ENCODE assay signal across 14 cellular contexts in the genomic region with DNA sequence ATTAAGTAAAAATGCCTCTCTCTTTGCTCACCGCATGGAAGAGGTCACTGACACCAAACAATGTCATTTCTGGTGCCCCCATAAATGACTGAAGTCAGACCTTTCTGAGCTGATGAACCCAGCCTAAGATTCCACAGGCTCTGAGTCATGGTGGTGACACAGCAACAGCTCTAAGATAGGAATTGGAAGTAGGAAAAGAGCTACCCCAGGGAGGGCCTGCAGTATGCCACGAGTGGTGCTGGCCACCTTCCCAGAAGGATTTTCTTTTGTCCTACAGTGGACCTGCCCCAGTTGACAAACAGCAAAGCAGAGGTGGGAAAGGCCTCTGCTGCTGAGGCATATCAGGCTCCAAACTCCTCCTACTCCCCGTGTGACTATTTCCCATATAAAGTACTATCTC.
A peak's percentile ranks its signal among the peaks of the same experiment; 100 is the strongest.
DNase-seq lines count a peak whose midpoint lies in the region; FAIRE-seq and TF ChIP-seq lines count a peak whose summit lies in the region.
"Had no signal": no experiment of that assay in that cellular context is flagged by ENCODE, and none has a peak within 500 bp of the region (broad histone marks: within the 10 kb centered on the region; RNA-seq: fewer than 3 reads in every experiment).

No MANE protein-coding gene starts in this region.

- peaks cover 0 to 9% (median 0%) of the 10 kb centered on the region in 45 donors for H3K27me3 ChIP-seq in dorsolateral prefrontal cortex

- TF ChIP-seq CTCF in astrocyte of the spinal cord (IDR thresholded peaks at IDR 0.05; ENCODE audit: low read depth, low read length) = no peak
- TF ChIP-seq CTCF in dorsolateral prefrontal cortex (IDR thresholded peaks at IDR 0.05 in 54 of 56, conservative IDR thresholded peaks at IDR 0.05 in 2 of 56; ENCODE audit: low read depth in 1 of 56, partially characterized antibody in 56 of 56) = no peak

- intact Hi-C loops in dorsolateral prefrontal cortex (cut with DNase I) = no loop called here

- no peak overlapping the region for H3K4me3 ChIP-seq in astrocyte of the spinal cord (ENCODE audit: low read depth, low read length)
- no peak overlapping the region for H3K4me3 ChIP-seq in dorsolateral prefrontal cortex

- in situ Hi-C loops in astrocyte of the spinal cord (cut with HindIII; ENCODE audit: low sequenced_read_pairs) = no loop called here

- FAIRE-seq in HTR-8/SVneo (lab: Jason Lieb, UNC) = peak; percentile 69

- DNase-seq in AG08396 (ENCODE audit: low spot score) (peak; percentile 73), HTR-8/SVneo (ENCODE audit: insufficient read length, low spot score) (peak; percentile 60), astrocyte of the spinal cord (ENCODE audit: low read depth, low spot score) (peak; percentile 74), iris pigment epithelial cell (ENCODE audit: low read depth) (peak; percentile 74), NOMO-1 (lab: John Stamatoyannopoulos, UW; ENCODE audit: unreplicated experiment in 2 of 2) (no peak), OCI-M1 (lab: John Stamatoyannopoulos, UW) (no peak), DMS 273 (lab: John Stamatoyannopoulos, UW; ENCODE audit: unreplicated experiment) (no peak), dorsolateral prefrontal cortex (no peak)
- DNase-seq: activated CD8-positive, alpha-beta memory T cell treated with anti-CD3 and anti-CD28 coated beads, Interleukin-2, amount 50 U/mL, for 4 hours; CD4-positive, alpha-beta T cell; Karpas-422; naive thymus-derived CD8-positive, alpha-beta T cell; NCI-H510A treated with DMSO at 0.1 percent for 48 hours; T-helper 2 cell had no signal

- H3K27ac ChIP-seq in dorsolateral prefrontal cortex = no peak overlapping the region

Comparison
In these comparisons a context has a peak if more than half of its experiments do, and no peak if none do; other contexts are left out.
1. DNase-seq: peak in AG08396 (single experiment), HTR-8/SVneo (single experiment), astrocyte of the spinal cord (single experiment) and iris pigment epithelial cell (single experiment); none in NOMO-1 (0 of 2), OCI-M1 (single experiment), DMS 273 (single experiment) and dorsolateral prefrontal cortex (0 of 10).